ENCODE assay signal across 21 cellular contexts in genomic region chr4:86357608-86358007, GRCh38.
DNase-seq lines count a peak whose midpoint lies in the region; ATAC-seq and TF ChIP-seq lines count a peak whose summit lies in the region.
"Had no signal": no experiment of that assay in that cellular context is flagged by ENCODE, and none has a peak within 500 bp of the region (broad histone marks: within the 10 kb centered on the region; RNA-seq: fewer than 3 reads in every experiment).

No MANE protein-coding gene starts in this region.

- H3K27me3 ChIP-seq in OCI-LY1 (ENCODE audit: insufficient read depth, low read length), result no peaks in the 10 kb centered on the region
- H3K27me3 ChIP-seq: sigmoid colon, transverse colon had no signal

- H3K27me3 Mint-ChIP-seq in stimulated activated memory B cell treated with anti-CD40 and anti-IgM and Interleukin-4, amounts not matched to agents 10 μg/mL and 1 μg/mL and 100 μg/mL, for 72 hours, result no peaks in the 10 kb centered on the region
- H3K27me3 Mint-ChIP-seq: activated CD8-positive, alpha-beta T cell treated with anti-CD3 and anti-CD28 coated beads for 36 hours; CD4-positive, alpha-beta T cell had no signal

- ATAC-seq in stimulated activated memory B cell treated with anti-CD40 and anti-IgM and Interleukin-4, amounts not matched to agents 10 μg/mL and 1 μg/mL and 100 μg/mL, for 72 hours, result no peak
- ATAC-seq in GM18498 (IDR thresholded peaks at IDR 0.05; ENCODE audit: unreplicated experiment), result no peak
- ATAC-seq: activated CD8-positive, alpha-beta T cell treated with anti-CD3 and anti-CD28 coated beads for 36 hours; activated T-cell treated with anti-CD3 and anti-CD28 coated beads, Interleukin-2, amount 50 U/mL, for 72 hours; GM12878; naive thymus-derived CD4-positive, alpha-beta T cell; T-cell had no signal

- DNase-seq in NCI-H1105 treated with DMSO at 0.1 percent for 48 hours (lab: John Stamatoyannopoulos, UW), result peak; percentile 9
- DNase-seq in NCI-H1105 (lab: John Stamatoyannopoulos, UW), result no peak
- peak; percentile 56 for DNase-seq in inferior parietal cortex (ENCODE audit: extremely low spot score)
- no peak for DNase-seq in NCI-H128 (lab: John Stamatoyannopoulos, UW; ENCODE audit: unreplicated experiment)
- no peak for DNase-seq in iPS-NIHi7 (ENCODE audit: extremely low spot score)
- DNase-seq: activated CD8-positive, alpha-beta T cell treated with anti-CD3 and anti-CD28 coated beads for 36 hours; activated naive CD8-positive, alpha-beta T cell treated with anti-CD3 and anti-CD28 coated beads, Interleukin-2, amount 10 ng/mL, durations not matched to agents 7 days and 5 days; activated T-cell treated with anti-CD3 and anti-CD28 coated beads, Interleukin-2, amount 50 U/mL, for 72 hours; CD4-positive, alpha-beta T cell; H7; MM.1S; naive thymus-derived CD4-positive, alpha-beta T cell; sigmoid colon; stimulated activated CD4-positive, alpha-beta T cell treated with anti-CD3 and anti-CD28 coated beads, Interleukin-4, amount 100 ng/mL, for 24 hours; T-cell; transverse colon; WERI-Rb-1 had no signal

- H3K9me2 ChIP-seq in OCI-LY1 (ENCODE audit: low read depth, low read length), result no peaks in the 10 kb centered on the region

- TF ChIP-seq CTCF in OCI-LY1 (IDR thresholded peaks at IDR 0.05; ENCODE audit: low read length), result no peak

- H3K4me3 ChIP-seq in OCI-LY1 (ENCODE audit: low read depth, low read length, poor library complexity, severe bottlenecking), result peak overlapping the region; percentile 39
- H3K4me3 ChIP-seq: GM12878, transverse colon had no signal

- no peak overlapping the region for H2AFZ ChIP-seq in OCI-LY1 (ENCODE audit: low read length)

- no peak overlapping the region; the same call in 1 of the 2 replicates for H3K9ac ChIP-seq in OCI-LY1 (ENCODE audit: low read length)

- peak overlapping the region; percentile 30; the same call in 1 of the 2 replicates for H3K4me2 ChIP-seq in OCI-LY1 (ENCODE audit: low read length)

- peaks cover 18% of the 10 kb centered on the region for H3K4me1 Mint-ChIP-seq in stimulated activated memory B cell treated with anti-CD40 and anti-IgM and Interleukin-4, amounts not matched to agents 10 μg/mL and 1 μg/mL and 100 μg/mL, for 72 hours

- no peak overlapping the region for H3K4me3 Mint-ChIP-seq in stimulated activated memory B cell treated with anti-CD40 and anti-IgM and Interleukin-4, amounts not matched to agents 10 μg/mL and 1 μg/mL and 100 μg/mL, for 72 hours
- H3K4me3 Mint-ChIP-seq: activated CD8-positive, alpha-beta T cell treated with anti-CD3 and anti-CD28 coated beads for 36 hours; activated naive CD8-positive, alpha-beta T cell treated with anti-CD3 and anti-CD28 coated beads, Interleukin-2, amount 10 ng/mL, durations not matched to agents 7 days and 5 days; activated T-cell treated with anti-CD3 and anti-CD28 coated beads, Interleukin-2, amount 50 U/mL, for 72 hours; CD4-positive, alpha-beta T cell; naive thymus-derived CD4-positive, alpha-beta T cell; T-cell had no signal

- peak overlapping the region; percentile 14 for H3K27ac ChIP-seq in OCI-LY1 (ENCODE audit: low read depth, low read length, poor library complexity, severe bottlenecking)
- H3K27ac ChIP-seq: sigmoid colon, transverse colon, WERI-Rb-1 had no signal

- H3K9me3 ChIP-seq in OCI-LY1 (ENCODE audit: low read length), result no peaks in the 10 kb centered on the region
- H3K9me3 ChIP-seq: sigmoid colon, transverse colon had no signal

- peaks cover 33% of the 10 kb centered on the region for H3K4me1 ChIP-seq in OCI-LY1 (ENCODE audit: insufficient read depth, low read length, severe bottlenecking)

- H3K27ac Mint-ChIP-seq in stimulated activated memory B cell treated with anti-CD40 and anti-IgM and Interleukin-4, amounts not matched to agents 10 μg/mL and 1 μg/mL and 100 μg/mL, for 72 hours, result peak overlapping the region; percentile 45
- H3K27ac Mint-ChIP-seq: activated CD8-positive, alpha-beta T cell treated with anti-CD3 and anti-CD28 coated beads for 36 hours; activated naive CD8-positive, alpha-beta T cell treated with anti-CD3 and anti-CD28 coated beads, Interleukin-2, amount 10 ng/mL, durations not matched to agents 7 days and 5 days; activated T-cell treated with anti-CD3 and anti-CD28 coated beads, Interleukin-2, amount 50 U/mL, for 72 hours; CD4-positive, alpha-beta T cell; T-cell had no signal

- H3K9me3 Mint-ChIP-seq in stimulated activated memory B cell treated with anti-CD40 and anti-IgM and Interleukin-4, amounts not matched to agents 10 μg/mL and 1 μg/mL and 100 μg/mL, for 72 hours, result no peaks in the 10 kb centered on the region
- H3K9me3 Mint-ChIP-seq: activated CD8-positive, alpha-beta T cell treated with anti-CD3 and anti-CD28 coated beads for 36 hours; activated naive CD8-positive, alpha-beta T cell treated with anti-CD3 and anti-CD28 coated beads, Interleukin-2, amount 10 ng/mL, durations not matched to agents 7 days and 5 days; activated T-cell treated with anti-CD3 and anti-CD28 coated beads, Interleukin-2, amount 50 U/mL, for 72 hours; CD4-positive, alpha-beta T cell; T-cell had no signal

- H3K36me3 Mint-ChIP-seq in stimulated activated memory B cell treated with anti-CD40 and anti-IgM and Interleukin-4, amounts not matched to agents 10 μg/mL and 1 μg/mL and 100 μg/mL, for 72 hours, result no peaks in the 10 kb centered on the region
- H3K36me3 Mint-ChIP-seq: activated naive CD8-positive, alpha-beta T cell treated with anti-CD3 and anti-CD28 coated beads, Interleukin-2, amount 10 ng/mL, durations not matched to agents 7 days and 5 days; naive thymus-derived CD4-positive, alpha-beta T cell; T-cell had no signal

- no peaks in the 10 kb centered on the region for H3K79me2 ChIP-seq in OCI-LY1 (ENCODE audit: insufficient read depth, low read length)

- no peaks in the 10 kb centered on the region for H4K20me1 ChIP-seq in OCI-LY1 (ENCODE audit: insufficient read depth, low read length)

- H3K36me3 ChIP-seq in OCI-LY1 (ENCODE audit: insufficient read depth, low read length), result no peaks in the 10 kb centered on the region
- H3K36me3 ChIP-seq: sigmoid colon, transverse colon, WERI-Rb-1 had no signal

- no peaks in the 10 kb centered on the region for H3F3A ChIP-seq in OCI-LY1 (ENCODE audit: insufficient read depth, low read length)

Comparison
In these comparisons a context has a peak if more than half of its experiments do, and no peak if none do; other contexts are left out.
1. DNase-seq: peak in NCI-H1105 treated with DMSO at 0.1 percent for 48 hours (single experiment) and inferior parietal cortex (single experiment); none in NCI-H1105 (single experiment), NCI-H128 (single experiment) and iPS-NIHi7 (single experiment).